Comparison of ENCODE assay signal across 15 cellular contexts in genomic region chr6:20569000-20569610, GRCh38. TPM values are rescaled to one million over a fixed set of nuclear protein-coding genes. Genes with fewer than 3 reads are reported as not detected.
DNase-seq lines count a peak whose midpoint lies in the region; ATAC-seq and TF ChIP-seq lines count a peak whose summit lies in the region.
"Had no signal": no experiment of that assay in that cellular context is flagged by ENCODE, and none has a peak within 500 bp of the region (broad histone marks: within the 10 kb centered on the region; RNA-seq: fewer than 3 reads in every experiment).

No MANE protein-coding gene starts in this region.

- H3K79me2 ChIP-seq in GM23338 (replicated peaks; ENCODE audit: insufficient read depth): peaks cover 13% of the 10 kb centered on the region; the same call in 1 of the 2 replicates
- H3K79me2 ChIP-seq in osteoblast (ENCODE audit: insufficient read depth, low read length): no peaks in the 10 kb centered on the region

- H3K9me3 ChIP-seq in osteoblast (ENCODE audit: low read depth, low read length): no peaks in the 10 kb centered on the region

- ATAC-seq in GM23338 (no peak), HG03378 (IDR thresholded peaks at IDR 0.05; ENCODE audit: unreplicated experiment) (no peak)
- ATAC-seq: naive thymus-derived CD8-positive, alpha-beta T cell had no signal

- no peak for TF ChIP-seq CTCF in GM23338 (conservative IDR thresholded peaks at IDR 0.05; ENCODE audit: low read depth in 2 of 2)
- TF ChIP-seq CTCF in osteoblast (IDR thresholded peaks at IDR 0.05; ENCODE audit: extremely low read depth, low read depth, low read length): no peak

- H2AFZ ChIP-seq in GM23338 (no peak overlapping the region), osteoblast (ENCODE audit: low read length) (no peak overlapping the region)

- H4K20me1 ChIP-seq in GM23338 (replicated peaks; ENCODE audit: insufficient read depth): no peaks in the 10 kb centered on the region
- H4K20me1 ChIP-seq in osteoblast (ENCODE audit: insufficient read depth, low read length): no peaks in the 10 kb centered on the region

- H3K27me3 ChIP-seq in GM23338 (ENCODE audit: insufficient read depth): no peaks in the 10 kb centered on the region
- no peaks in the 10 kb centered on the region for H3K27me3 ChIP-seq in osteoblast (ENCODE audit: insufficient read depth, low read length)

- no peaks in the 10 kb centered on the region; the same call in 2 of the 3 replicates for H3K9me3 Mint-ChIP-seq in GM23338
- H3K9me3 Mint-ChIP-seq: activated CD4-positive, alpha-beta T cell treated with anti-CD3 and anti-CD28 coated beads, Interleukin-2, amount 10 ng/mL, durations not matched to agents 24 days and 14 days; activated T-cell treated with anti-CD3 and anti-CD28 coated beads, Interleukin-2, amount 50 U/mL, for 24 hours; naive thymus-derived CD8-positive, alpha-beta T cell had no signal

- H3K4me1 Mint-ChIP-seq in GM23338: peaks cover 41% of the 10 kb centered on the region

- H3K9me2 ChIP-seq in GM23338 (ENCODE audit: insufficient read depth): no peaks in the 10 kb centered on the region

- H3K27ac Mint-ChIP-seq in GM23338: no peak overlapping the region
- H3K27ac Mint-ChIP-seq: activated CD4-positive, alpha-beta T cell treated with anti-CD3 and anti-CD28 coated beads, Interleukin-2, amount 10 ng/mL, durations not matched to agents 24 days and 14 days; activated T-cell treated with anti-CD3 and anti-CD28 coated beads, Interleukin-2, amount 50 U/mL, for 24 hours had no signal

- H3K4me3 ChIP-seq in GM23338 (no peak overlapping the region), osteoblast (ENCODE audit: insufficient read depth, low read length) (no peak overlapping the region)

- H3K36me3 ChIP-seq in GM23338 (ENCODE audit: insufficient read depth) (no peaks in the 10 kb centered on the region), osteoblast (ENCODE audit: insufficient read depth, low read length) (no peaks in the 10 kb centered on the region)

- H3K4me2 ChIP-seq in GM23338: no peak overlapping the region
- no peak overlapping the region for H3K4me2 ChIP-seq in osteoblast (ENCODE audit: insufficient read depth, low read length)

- no peaks in the 10 kb centered on the region for H3K27me3 Mint-ChIP-seq in GM23338 (ENCODE audit: insufficient read depth, low read depth, poor library complexity)
- H3K27me3 Mint-ChIP-seq: activated CD4-positive, alpha-beta T cell treated with anti-CD3 and anti-CD28 coated beads, Interleukin-2, amount 10 ng/mL, durations not matched to agents 24 days and 14 days; activated T-cell treated with anti-CD3 and anti-CD28 coated beads, Interleukin-2, amount 50 U/mL, for 24 hours; naive thymus-derived CD8-positive, alpha-beta T cell had no signal

- H3K36me3 Mint-ChIP-seq in GM23338 (ENCODE audit: low read depth): peaks cover 9% of the 10 kb centered on the region; the same call in 1 of the 3 replicates

- H3K27ac ChIP-seq in GM23338 (ENCODE audit: low read depth) (peak overlapping the region; percentile 11), osteoblast (ENCODE audit: low read depth, low read length) (no peak overlapping the region)

- H3K4me1 ChIP-seq in GM23338 (ENCODE audit: insufficient read depth) (peaks cover 43% of the 10 kb centered on the region), osteoblast (ENCODE audit: insufficient read depth, low read length) (no peaks in the 10 kb centered on the region)

- no peak overlapping the region for H3K4me3 Mint-ChIP-seq in GM23338
- H3K4me3 Mint-ChIP-seq: activated CD4-positive, alpha-beta T cell treated with anti-CD3 and anti-CD28 coated beads, Interleukin-2, amount 10 ng/mL, durations not matched to agents 24 days and 14 days; activated T-cell treated with anti-CD3 and anti-CD28 coated beads, Interleukin-2, amount 50 U/mL, for 24 hours; naive thymus-derived CD8-positive, alpha-beta T cell had no signal

- H3F3A ChIP-seq in GM23338 (replicated peaks; ENCODE audit: low read depth): no peaks in the 10 kb centered on the region

- DNase-seq in GM23338 (ENCODE audit: low spot score) (no peak), NCI-H524 (lab: John Stamatoyannopoulos, UW) (peak; percentile 84 to 91), dermis blood vessel endothelial cell (peak; percentile 17), osteoblast (ENCODE audit: insufficient read length, low spot score, missing footprints) (peak; percentile 63), NCI-H1092 (lab: John Stamatoyannopoulos, UW) (no peak), posterior vena cava (ENCODE audit: low spot score) (no peak), HuH-7 (ENCODE audit: low spot score) (no peak)
- DNase-seq: activated CD4-positive, alpha-beta T cell treated with anti-CD3 and anti-CD28 coated beads, Interleukin-2, amount 10 ng/mL, durations not matched to agents 24 days and 14 days; activated T-cell treated with anti-CD3 and anti-CD28 coated beads, Interleukin-2, amount 50 U/mL, for 24 hours; GF-D8; naive thymus-derived CD8-positive, alpha-beta T cell; NCI-H1092 treated with DMSO at 0.1 percent for 48 hours; NCI-H526; retina had no signal

- intact Hi-C loops in posterior vena cava (cut with DNase I): loop anchor here (10.0 kb wide), 1 partner anchor 1016 kb away; no protein-coding TSS in a partner anchor

TF ChIP-seq in GM23338, 12 proteins besides CTCF, POLR2A, EP300 and RAD21 (continues in another document):
- no peak for TF ChIP-seq EZH2phosphoT487 (IDR thresholded peaks at IDR 0.05; ENCODE audit: unreplicated experiment)
- no peak for TF ChIP-seq CREB1 (CRISPR knock-in tag; IDR thresholded peaks at IDR 0.05; ENCODE audit: low read depth)
- TF ChIP-seq EZH2 (IDR thresholded peaks at IDR 0.05; ENCODE audit: low read depth, unreplicated experiment): no peak
- no peak for TF ChIP-seq STAT1 (IDR thresholded peaks at IDR 0.05; ENCODE audit: unreplicated experiment)
- no peak for TF ChIP-seq NANOG (IDR thresholded peaks at IDR 0.05; ENCODE audit: borderline replicate concordance)
- no peak for TF ChIP-seq ZNF462 (CRISPR knock-in tag; IDR thresholded peaks at IDR 0.05)

RNA-seq across cellular contexts. Expression of gene CDKAL1, which starts 34.8 kb away (rescaled TPM):
- total RNA-seq in GM23338 (2014; rRNA removed; shearing (Covaris generic)): 22.5 and 35.0 TPM in 2 replicates
- polyA plus RNA-seq in GM23338 (2016; fragmentation: Nextera tagmentation; extraction: Ambion mirVana): 15.9 and 17.8 TPM in 2 replicates
- total RNA-seq in dermis blood vessel endothelial cell (24.9 and 28.1 TPM in 2 replicates), osteoblast (17.4 and 18.5 TPM in 2 replicates), posterior vena cava (10 to 100 TPM; 13.1 TPM)

Comparison
In these comparisons a context has a peak if more than half of its experiments do, and no peak if none do; other contexts are left out.
1. DNase-seq: peak in NCI-H524 (2 of 2), dermis blood vessel endothelial cell (single experiment) and osteoblast (single experiment); none in GM23338 (single experiment), NCI-H1092 (single experiment), posterior vena cava (single experiment) and HuH-7 (single experiment).